ENCODE assay signal across 10 cellular contexts in the genomic region with DNA sequence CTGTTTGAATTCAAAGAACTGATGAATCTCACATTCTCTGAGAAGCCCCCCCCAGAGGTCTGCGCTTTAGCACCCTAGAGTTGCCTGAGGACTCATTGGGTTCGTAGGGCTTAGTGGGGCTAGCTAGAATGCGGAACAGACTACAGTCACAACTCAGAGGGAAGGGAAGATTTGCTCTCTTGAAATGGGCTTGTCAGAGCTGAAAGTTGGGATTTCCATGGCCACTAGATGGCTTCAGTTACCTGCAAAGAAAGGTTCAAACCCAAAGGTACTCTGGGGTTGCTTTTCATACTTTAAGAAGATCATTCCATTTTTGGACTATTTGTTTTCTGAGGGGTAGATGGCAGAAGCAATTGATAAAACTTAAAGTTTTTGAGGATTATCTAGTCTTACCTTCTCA.
DNase-seq lines count a peak whose midpoint lies in the region; ATAC-seq, FAIRE-seq and TF ChIP-seq lines count a peak whose summit lies in the region.
"Had no signal": no experiment of that assay in that cellular context is flagged by ENCODE, and none has a peak within 500 bp of the region (broad histone marks: within the 10 kb centered on the region; RNA-seq: fewer than 3 reads in every experiment).

No MANE protein-coding gene starts in this region.

- DNase-seq in cardiac muscle cell (ENCODE audit: low read depth in 1 of 2, low spot score in 1 of 2) (peak; percentile 25 to 46), cardiac septum (ENCODE audit: low spot score) (no peak), NCI-H345 treated with DMSO at 0.1 percent for 48 hours (lab: John Stamatoyannopoulos, UW; ENCODE audit: unreplicated experiment) (peak; percentile 18), endothelial cell of umbilical vein (ENCODE audit: low read depth, low spot score) (peak; percentile 41), type B pancreatic cell (ENCODE audit: extremely low spot score, unreplicated experiment) (no peak), gastrocnemius medialis (no peak), activated gamma-delta T cell treated with Interleukin-2 at 50 U/mL for 16 hours (no peak)
- no peak for DNase-seq in activated CD4-positive, alpha-beta memory T cell treated with anti-CD3 and anti-CD28 coated beads for 36 hours
- DNase-seq: Peyer's patch had no signal

- H3K36me3 ChIP-seq in cardiac muscle cell, result no peaks in the 10 kb centered on the region
- no peaks in the 10 kb centered on the region for H3K36me3 ChIP-seq in endothelial cell of umbilical vein (ENCODE audit: control insufficient read depth in 2 of 2, extremely low read depth in 1 of 2, insufficient read depth in 2 of 2, low read length in 2 of 2)
- H3K36me3 ChIP-seq in gastrocnemius medialis, result no peaks in the 10 kb centered on the region
- H3K36me3 ChIP-seq: Peyer's patch had no signal

- CTCF ChIA-PET in endothelial cell of umbilical vein (lab: Charles Lee), result interaction anchor here (0.8 to 3.7 kb wide), 13 partner anchors 14 to 754 kb away, joined by 3 to 52 read pairs (median 4); a partner anchor contains a TSS
- CTCF ChIA-PET in activated CD4-positive, alpha-beta memory T cell treated with anti-CD3 and anti-CD28 coated beads for 36 hours (lab: Charles Lee), result interaction anchor here (1.1 kb wide), 1 partner anchor 411 kb away, joined by 3 read pairs; no protein-coding TSS in a partner anchor

- H3K79me2 ChIP-seq in endothelial cell of umbilical vein (ENCODE audit: control insufficient read depth, insufficient read depth, low read length), result no peaks in the 10 kb centered on the region

- H3K4me2 ChIP-seq in endothelial cell of umbilical vein (ENCODE audit: insufficient read depth, low read length), result no peak overlapping the region

- no peaks in the 10 kb centered on the region for H3K9me3 Mint-ChIP-seq in type B pancreatic cell
- no peaks in the 10 kb centered on the region for H3K9me3 Mint-ChIP-seq in activated CD4-positive, alpha-beta memory T cell treated with anti-CD3 and anti-CD28 coated beads for 36 hours
- H3K9me3 Mint-ChIP-seq: dendritic cell treated with granulocyte-macrophage colony-stimulating factor and Interleukin-4, amounts not matched to agents 40 ng/mL and 50 ng/mL, for 4 days had no signal

- POLR2A ChIA-PET in endothelial cell of umbilical vein (lab: Charles Lee), result no interaction called here
- POLR2A ChIA-PET in activated CD4-positive, alpha-beta memory T cell treated with anti-CD3 and anti-CD28 coated beads for 36 hours (lab: Charles Lee), result no interaction called here

- no peak overlapping the region for H3K4me3 Mint-ChIP-seq in type B pancreatic cell
- no peak overlapping the region for H3K4me3 Mint-ChIP-seq in activated CD4-positive, alpha-beta memory T cell treated with anti-CD3 and anti-CD28 coated beads for 36 hours
- H3K4me3 Mint-ChIP-seq: dendritic cell treated with granulocyte-macrophage colony-stimulating factor and Interleukin-4, amounts not matched to agents 40 ng/mL and 50 ng/mL, for 4 days had no signal

- H3K4me3 ChIP-seq in cardiac muscle cell (no peak overlapping the region), endothelial cell of umbilical vein (replicated peaks in 1 of 3; ENCODE audit: insufficient read depth in 1 of 3, low read depth in 1 of 3, low read length in 3 of 3) (no peak overlapping the region), gastrocnemius medialis (no peak overlapping the region)
- H3K4me3 ChIP-seq: Peyer's patch had no signal

- TF ChIP-seq CTCF in cardiac muscle cell (IDR thresholded peaks at IDR 0.05; ENCODE audit: low read depth, low read length) (peak; percentile 42), endothelial cell of umbilical vein (IDR thresholded peaks at IDR 0.05; ENCODE audit: extremely low read depth in 1 of 2, insufficient read depth in 1 of 2, low read depth in 1 of 2, low read length in 2 of 2) (peak; percentile 20 to 52), type B pancreatic cell (conservative IDR thresholded peaks at IDR 0.05) (peak; percentile 60), gastrocnemius medialis (IDR thresholded peaks at IDR 0.05 in 4 of 5, conservative IDR thresholded peaks at IDR 0.05 in 1 of 5) (peak in 2 of 5 experiments; percentile 9 to 18)

- TF ChIP-seq POLR2A in endothelial cell of umbilical vein (IDR thresholded peaks at IDR 0.05; ENCODE audit: low read depth, low read length) (no peak), gastrocnemius medialis (IDR thresholded peaks at IDR 0.05) (no peak)

- intact Hi-C loops in cardiac septum (cut with DNase I), result no loop called here
- intact Hi-C loops in endothelial cell of umbilical vein (cut with micrococcal nuclease), result loop anchor here (2.0 to 10.0 kb wide), 2 partner anchors 390 to 598 kb away; no protein-coding TSS in a partner anchor
- intact Hi-C loops in activated CD4-positive, alpha-beta memory T cell treated with anti-CD3 and anti-CD28 coated beads for 36 hours (cut with micrococcal nuclease), result no loop called here
- intact Hi-C loops in gastrocnemius medialis (cut with DNase I; ENCODE audit: low total_unique reads), result no loop called here

- H3K9ac ChIP-seq in endothelial cell of umbilical vein (replicated peaks; ENCODE audit: extremely low read depth, insufficient read depth, low read length), result no peak overlapping the region

- H3K36me3 Mint-ChIP-seq in type B pancreatic cell, result no peaks in the 10 kb centered on the region
- no peaks in the 10 kb centered on the region for H3K36me3 Mint-ChIP-seq in activated CD4-positive, alpha-beta memory T cell treated with anti-CD3 and anti-CD28 coated beads for 36 hours

- no peak for FAIRE-seq in endothelial cell of umbilical vein (lab: Jason Lieb, UNC)

- H2AFZ ChIP-seq in endothelial cell of umbilical vein (ENCODE audit: low read depth, low read length), result no peak overlapping the region

- no peaks in the 10 kb centered on the region for H4K20me1 ChIP-seq in endothelial cell of umbilical vein (replicated peaks; ENCODE audit: control insufficient read depth, extremely low read depth, insufficient read depth, low read length)

- no peaks in the 10 kb centered on the region for H3K4me1 ChIP-seq in cardiac muscle cell (ENCODE audit: low read depth)
- no peaks in the 10 kb centered on the region for H3K4me1 ChIP-seq in endothelial cell of umbilical vein (ENCODE audit: control insufficient read depth, extremely low read depth, insufficient read depth, low read length)
- no peaks in the 10 kb centered on the region for H3K4me1 ChIP-seq in gastrocnemius medialis
- H3K4me1 ChIP-seq: Peyer's patch had no signal

- ATAC-seq in gastrocnemius medialis, result no peak

- no peak overlapping the region for H3K27ac ChIP-seq in cardiac muscle cell
- H3K27ac ChIP-seq in endothelial cell of umbilical vein (ENCODE audit: insufficient read depth, low read depth, low read length), result no peak overlapping the region
- no peak overlapping the region for H3K27ac ChIP-seq in gastrocnemius medialis
- H3K27ac ChIP-seq: Peyer's patch had no signal

- no peak overlapping the region for H3K27ac Mint-ChIP-seq in type B pancreatic cell
- H3K27ac Mint-ChIP-seq in activated CD4-positive, alpha-beta memory T cell treated with anti-CD3 and anti-CD28 coated beads for 36 hours, result no peak overlapping the region
- H3K27ac Mint-ChIP-seq: dendritic cell treated with granulocyte-macrophage colony-stimulating factor and Interleukin-4, amounts not matched to agents 40 ng/mL and 50 ng/mL, for 4 days had no signal

- dilution Hi-C loops in endothelial cell of umbilical vein (cut with MboI; ENCODE audit: extremely low pct_ligation_motif_present, low sequenced_read_pairs), result no loop called here

- H3K27me3 ChIP-seq in cardiac muscle cell, result no peaks in the 10 kb centered on the region
- H3K27me3 ChIP-seq in endothelial cell of umbilical vein (ENCODE audit: control insufficient read depth in 2 of 2, insufficient read depth in 2 of 2, low read length in 2 of 2), result no peaks in the 10 kb centered on the region
- no peaks in the 10 kb centered on the region for H3K27me3 ChIP-seq in gastrocnemius medialis
- H3K27me3 ChIP-seq: Peyer's patch had no signal

- H3K4me1 Mint-ChIP-seq in type B pancreatic cell (ENCODE audit: unreplicated experiment), result no peaks in the 10 kb centered on the region
- no peaks in the 10 kb centered on the region for H3K4me1 Mint-ChIP-seq in activated CD4-positive, alpha-beta memory T cell treated with anti-CD3 and anti-CD28 coated beads for 36 hours (ENCODE audit: low read depth)

- in situ Hi-C loops in gastrocnemius medialis (cut with MboI; ENCODE audit: low sequenced_read_pairs in 4 of 4), result no loop called here

- no peaks in the 10 kb centered on the region for H3K9me3 ChIP-seq in cardiac muscle cell (ENCODE audit: low read depth)
- H3K9me3 ChIP-seq in endothelial cell of umbilical vein (replicated peaks; ENCODE audit: control insufficient read depth, insufficient read depth, low read length), result no peaks in the 10 kb centered on the region
- H3K9me3 ChIP-seq in gastrocnemius medialis, result no peaks in the 10 kb centered on the region
- H3K9me3 ChIP-seq: Peyer's patch had no signal

- no peaks in the 10 kb centered on the region for H3K27me3 Mint-ChIP-seq in type B pancreatic cell
- no peaks in the 10 kb centered on the region for H3K27me3 Mint-ChIP-seq in activated CD4-positive, alpha-beta memory T cell treated with anti-CD3 and anti-CD28 coated beads for 36 hours
- H3K27me3 Mint-ChIP-seq: dendritic cell treated with granulocyte-macrophage colony-stimulating factor and Interleukin-4, amounts not matched to agents 40 ng/mL and 50 ng/mL, for 4 days had no signal

- H3K9me1 ChIP-seq in endothelial cell of umbilical vein (replicated peaks; ENCODE audit: control insufficient read depth, extremely low read depth, insufficient read depth, low read length), result no peaks in the 10 kb centered on the region

- BruUV-seq in endothelial cell of umbilical vein (replicated peaks; lab: Mats Ljungman, UMichigan), result no TSS peak

TF ChIP-seq in endothelial cell of umbilical vein, 7 proteins besides CTCF, POLR2A, EP300 and RAD21:
- TF ChIP-seq FOS (IDR thresholded peaks at IDR 0.05; ENCODE audit: borderline replicate concordance, insufficient read depth, low read length) (no peak), EZH2 (IDR thresholded peaks at IDR 0.05; ENCODE audit: borderline replicate concordance, low read depth, low read length, severe bottlenecking) (no peak), GATA2 (IDR thresholded peaks at IDR 0.05; ENCODE audit: insufficient read depth, insufficient read length, low read depth, low read length) (no peak), MYC (IDR thresholded peaks at IDR 0.05; ENCODE audit: low read depth, low read length) (no peak), POLR2AphosphoS5 (IDR thresholded peaks at IDR 0.05; ENCODE audit: insufficient read depth, low read depth, low read length) (no peak), JUN (IDR thresholded peaks at IDR 0.05; ENCODE audit: borderline replicate concordance, insufficient read depth, insufficient read length, low read depth) (no peak)
- TF ChIP-seq, protein P1, sequence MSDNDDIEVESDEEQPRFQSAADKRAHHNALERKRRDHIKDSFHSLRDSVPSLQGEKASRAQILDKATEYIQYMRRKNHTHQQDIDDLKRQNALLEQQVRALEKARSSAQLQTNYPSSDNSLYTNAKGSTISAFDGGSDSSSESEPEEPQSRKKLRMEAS (IDR thresholded peaks at IDR 0.05; ENCODE audit: insufficient read depth, insufficient read length), result no peak

Comparison
In these comparisons a context has a peak if more than half of its experiments do, and no peak if none do; other contexts are left out.
1. DNase-seq: peak in cardiac muscle cell (2 of 2), NCI-H345 treated with DMSO at 0.1 percent for 48 hours (single experiment) and endothelial cell of umbilical vein (single experiment); none in cardiac septum (single experiment), type B pancreatic cell (single experiment), activated CD4-positive, alpha-beta memory T cell treated with anti-CD3 and anti-CD28 coated beads for 36 hours (single experiment), gastrocnemius medialis (0 of 2) and activated gamma-delta T cell treated with Interleukin-2 at 50 U/mL for 16 hours (single experiment).